In genomic region chr16:4401094-4401501, GRCh38 we compare ENCODE assay signal across 25 cellular contexts. TPM values are rescaled to one million over a fixed set of nuclear protein-coding genes. Genes with fewer than 3 reads are reported as not detected.
DNase-seq lines count a peak whose midpoint lies in the region; ATAC-seq and TF ChIP-seq lines count a peak whose summit lies in the region.
"Had no signal": no experiment of that assay in that cellular context is flagged by ENCODE, and none has a peak within 500 bp of the region (broad histone marks: within the 10 kb centered on the region; RNA-seq: fewer than 3 reads in every experiment).

No MANE protein-coding gene starts in this region.

- no peaks in the 10 kb centered on the region for H3K27me3 Mint-ChIP-seq in CD4-positive, alpha-beta T cell
- H3K27me3 Mint-ChIP-seq in Calu3 (ENCODE audit: unreplicated experiment) (no peaks in the 10 kb centered on the region), brain (peaks cover 3% of the 10 kb centered on the region), memory B cell (no peaks in the 10 kb centered on the region)
- H3K27me3 Mint-ChIP-seq: activated CD4-positive, alpha-beta T cell treated with anti-CD3 and anti-CD28 coated beads, Interleukin-2, amount 10 ng/mL, durations not matched to agents 7 days and 5 days; activated naive CD8-positive, alpha-beta T cell treated with anti-CD3 and anti-CD28 coated beads, Interleukin-2, amount 10 ng/mL, durations not matched to agents 7 days and 5 days; stimulated activated naive CD8-positive, alpha-beta T cell treated with anti-CD3 and anti-CD28 coated beads, Interleukin-15, amount 100 ng/mL, for 72 hours had no signal

- no peak overlapping the region for H3K4me3 Mint-ChIP-seq in CD4-positive, alpha-beta T cell
- no peak overlapping the region for H3K4me3 Mint-ChIP-seq in Calu3 (ENCODE audit: low read depth, unreplicated experiment)
- H3K4me3 Mint-ChIP-seq in brain: no peak overlapping the region
- no peak overlapping the region for H3K4me3 Mint-ChIP-seq in memory B cell
- H3K4me3 Mint-ChIP-seq: activated CD4-positive, alpha-beta T cell treated with anti-CD3 and anti-CD28 coated beads, Interleukin-2, amount 10 ng/mL, durations not matched to agents 7 days and 5 days; activated naive CD8-positive, alpha-beta T cell treated with anti-CD3 and anti-CD28 coated beads, Interleukin-2, amount 10 ng/mL, durations not matched to agents 7 days and 5 days; mesothelial cell of epicardium; stimulated activated naive CD8-positive, alpha-beta T cell treated with anti-CD3 and anti-CD28 coated beads, Interleukin-15, amount 100 ng/mL, for 72 hours had no signal

- peaks cover 22% of the 10 kb centered on the region for H3K4me1 Mint-ChIP-seq in CD4-positive, alpha-beta T cell (ENCODE audit: low read depth)
- H3K4me1 Mint-ChIP-seq in Calu3 (ENCODE audit: low read depth, unreplicated experiment) (no peaks in the 10 kb centered on the region), brain (no peaks in the 10 kb centered on the region), memory B cell (peaks cover 22% of the 10 kb centered on the region)

- POLR2A ChIA-PET in CD4-positive, alpha-beta T cell (lab: Charles Lee): interaction anchor here (1.7 kb wide), 1 partner anchor 16 kb away, joined by 3 read pairs; no protein-coding TSS in a partner anchor

- TF ChIP-seq CTCF in CD4-positive, alpha-beta T cell (IDR thresholded peaks at IDR 0.05): no peak
- no peak for TF ChIP-seq CTCF in Calu3 (IDR thresholded peaks at IDR 0.05; ENCODE audit: unreplicated experiment)
- TF ChIP-seq CTCF in brain (conservative IDR thresholded peaks at IDR 0.05): no peak

- no TSS peak for BruUV-seq in Calu3 (replicated peaks; lab: Mats Ljungman, UMichigan)

- no peaks in the 10 kb centered on the region for H3K9me3 Mint-ChIP-seq in CD4-positive, alpha-beta T cell
- H3K9me3 Mint-ChIP-seq in Calu3 (ENCODE audit: low read depth, unreplicated experiment) (no peaks in the 10 kb centered on the region), brain (no peaks in the 10 kb centered on the region), memory B cell (no peaks in the 10 kb centered on the region)
- H3K9me3 Mint-ChIP-seq: activated CD4-positive, alpha-beta T cell treated with anti-CD3 and anti-CD28 coated beads, Interleukin-2, amount 10 ng/mL, durations not matched to agents 7 days and 5 days; activated naive CD8-positive, alpha-beta T cell treated with anti-CD3 and anti-CD28 coated beads, Interleukin-2, amount 10 ng/mL, durations not matched to agents 7 days and 5 days; mesothelial cell of epicardium; naive thymus-derived CD8-positive, alpha-beta T cell; stimulated activated naive CD8-positive, alpha-beta T cell treated with anti-CD3 and anti-CD28 coated beads, Interleukin-15, amount 100 ng/mL, for 72 hours had no signal

- H3K9me3 ChIP-seq in CD4-positive, alpha-beta T cell (ENCODE audit: control insufficient read depth, low read length): no peaks in the 10 kb centered on the region
- H3K9me3 ChIP-seq: left lung, tibial artery had no signal

- H3K27me3 ChIP-seq in CD4-positive, alpha-beta T cell (ENCODE audit: control insufficient read depth, insufficient read depth, low read length): no peaks in the 10 kb centered on the region
- H3K27me3 ChIP-seq: left lung, tibial artery had no signal

- intact Hi-C loops in CD4-positive, alpha-beta T cell (cut with DNase I, micrococcal nuclease): no loop called here
- intact Hi-C loops in Calu3 (cut with micrococcal nuclease; ENCODE audit: unreplicated experiment): no loop called here

- no peak for DNase-seq in CD4-positive, alpha-beta T cell
- no peak for DNase-seq in Calu3
- no peak for DNase-seq in memory B cell (ENCODE audit: low spot score in 2 of 2)
- DNase-seq in activated gamma-delta T cell (lab: John Stamatoyannopoulos, UW): no peak
- DNase-seq in GM19240 (ENCODE audit: insufficient read length, low spot score): no peak
- DNase-seq: activated CD4-positive, alpha-beta T cell treated with anti-CD3 and anti-CD28 coated beads, Interleukin-2, amount 10 ng/mL, durations not matched to agents 7 days and 5 days; activated naive CD8-positive, alpha-beta T cell treated with anti-CD3 and anti-CD28 coated beads, Interleukin-2, amount 10 ng/mL, durations not matched to agents 7 days and 5 days; DMS153; erythroblast; H7; left lung; NCI-H1930; NCI-H345; NCI-H748 treated with DMSO at 0.1 percent for 48 hours; RPMI8226; stimulated activated naive CD8-positive, alpha-beta T cell treated with anti-CD3 and anti-CD28 coated beads, Interleukin-15, amount 100 ng/mL, for 72 hours; tibial artery had no signal

- peaks cover 91% of the 10 kb centered on the region for H3K36me3 Mint-ChIP-seq in CD4-positive, alpha-beta T cell (ENCODE audit: low read depth)
- H3K36me3 Mint-ChIP-seq in Calu3 (ENCODE audit: insufficient read depth, unreplicated experiment) (peaks cover 32% of the 10 kb centered on the region), brain (peaks cover 33% of the 10 kb centered on the region), memory B cell (peaks cover 33% of the 10 kb centered on the region)

- CTCF ChIA-PET in CD4-positive, alpha-beta T cell (lab: Charles Lee): no interaction called here
- CTCF ChIA-PET in Calu3 (lab: Charles Lee): interaction anchor here (0.6 to 3.4 kb wide), 3 partner anchors 41 to 148 kb away, joined by 7 to 53 read pairs (median 14); no protein-coding TSS in a partner anchor

- no peak overlapping the region for H3K27ac ChIP-seq in CD4-positive, alpha-beta T cell (ENCODE audit: low read depth, low read length)
- H3K27ac ChIP-seq: left lung, parathyroid adenoma, SK-N-MC, tibial artery, VCaP had no signal

- ATAC-seq in CD4-positive, alpha-beta T cell (ENCODE audit: poor library complexity): no peak
- ATAC-seq in memory B cell (ENCODE audit: low read depth): no peak
- no peak for ATAC-seq in GM18517 (IDR thresholded peaks at IDR 0.05; ENCODE audit: unreplicated experiment)
- ATAC-seq: left lung; naive thymus-derived CD8-positive, alpha-beta T cell; sciatic nerve; stimulated activated naive CD8-positive, alpha-beta T cell treated with anti-CD3 and anti-CD28 coated beads, Interleukin-15, amount 100 ng/mL, for 72 hours had no signal

- H3K27ac Mint-ChIP-seq in CD4-positive, alpha-beta T cell: peak overlapping the region; percentile 84
- peak overlapping the region; percentile 21 for H3K27ac Mint-ChIP-seq in Calu3 (ENCODE audit: unreplicated experiment)
- peak overlapping the region in 3 of 5 experiments; percentile 15 to 59 (median 16) for H3K27ac Mint-ChIP-seq in brain
- H3K27ac Mint-ChIP-seq in memory B cell: peak overlapping the region; percentile 88
- H3K27ac Mint-ChIP-seq: activated CD4-positive, alpha-beta T cell treated with anti-CD3 and anti-CD28 coated beads, Interleukin-2, amount 10 ng/mL, durations not matched to agents 7 days and 5 days; activated naive CD8-positive, alpha-beta T cell treated with anti-CD3 and anti-CD28 coated beads, Interleukin-2, amount 10 ng/mL, durations not matched to agents 7 days and 5 days; mesothelial cell of epicardium had no signal

RNA-seq across cellular contexts. Expression of gene CORO7, which starts 15.3 kb away (rescaled TPM):
- total RNA-seq in CD4-positive, alpha-beta T cell: 100 to 1,000 TPM; 801 to 805 TPM
- total RNA-seq in Calu3 (2022): 49.7 and 51.0 TPM in 2 replicates
- polyA plus RNA-seq in brain (ENCODE audit: insufficient read depth, low read depth, low replicate concordance): 87.6 TPM

RNA-seq across cellular contexts. Expression of gene DNAJA3, which starts 24.6 kb away (rescaled TPM):
- 10 to 100 TPM; 17.2 to 18.8 TPM for total RNA-seq in CD4-positive, alpha-beta T cell
- total RNA-seq in Calu3 (2022): 93.1 and 99.2 TPM in 2 replicates
- polyA plus RNA-seq in brain (ENCODE audit: insufficient read depth, low read depth, low replicate concordance): 43.8 TPM

RNA-seq across cellular contexts. Expression of gene VASN, which starts 29.4 kb away (rescaled TPM):
- total RNA-seq in CD4-positive, alpha-beta T cell: under 1 TPM; 0.70 to 0.77 TPM
- total RNA-seq in Calu3 (2022): 18.1 and 22.4 TPM in 2 replicates
- 5.0 TPM for polyA plus RNA-seq in brain (ENCODE audit: insufficient read depth, low read depth, low replicate concordance)
- total RNA-seq: activated CD4-positive, alpha-beta T cell treated with anti-CD3 and anti-CD28 coated beads, Interleukin-2, amount 10 ng/mL, durations not matched to agents 7 days and 5 days had no signal

RNA-seq across cellular contexts. Expression of gene PAM16, which starts 50.0 kb away (rescaled TPM):
- total RNA-seq in CD4-positive, alpha-beta T cell: 10 to 100 TPM; 24.9 to 26.8 TPM
- 72.7 and 85.3 TPM in 2 replicates for total RNA-seq in Calu3 (2022)
- 64.4 TPM for polyA plus RNA-seq in brain (ENCODE audit: insufficient read depth, low read depth, low replicate concordance)

Comparison
In these comparisons a context has a peak if more than half of its experiments do, and no peak if none do; other contexts are left out.
1. H3K27ac Mint-ChIP-seq: peak in every context shown above with its lines; median percentile 88 in memory B cell; 84 in CD4-positive, alpha-beta T cell; 21 in Calu3; 16 in brain.
2. RNA of gene CORO7, which starts 15.3 kb away (total RNA-seq): 801 to 805 TPM in CD4-positive, alpha-beta T cell; 49.7 to 51.0 TPM in Calu3; every median in the first group is over 10 times any median in the second.
3. RNA of gene VASN, which starts 29.4 kb away (total RNA-seq): 18.1 to 22.4 TPM in Calu3; 0.70 to 0.77 TPM in CD4-positive, alpha-beta T cell; every median in the first group is over 10 times any median in the second.